ENCODE assay signal across 1 cellular context in the genomic region with DNA sequence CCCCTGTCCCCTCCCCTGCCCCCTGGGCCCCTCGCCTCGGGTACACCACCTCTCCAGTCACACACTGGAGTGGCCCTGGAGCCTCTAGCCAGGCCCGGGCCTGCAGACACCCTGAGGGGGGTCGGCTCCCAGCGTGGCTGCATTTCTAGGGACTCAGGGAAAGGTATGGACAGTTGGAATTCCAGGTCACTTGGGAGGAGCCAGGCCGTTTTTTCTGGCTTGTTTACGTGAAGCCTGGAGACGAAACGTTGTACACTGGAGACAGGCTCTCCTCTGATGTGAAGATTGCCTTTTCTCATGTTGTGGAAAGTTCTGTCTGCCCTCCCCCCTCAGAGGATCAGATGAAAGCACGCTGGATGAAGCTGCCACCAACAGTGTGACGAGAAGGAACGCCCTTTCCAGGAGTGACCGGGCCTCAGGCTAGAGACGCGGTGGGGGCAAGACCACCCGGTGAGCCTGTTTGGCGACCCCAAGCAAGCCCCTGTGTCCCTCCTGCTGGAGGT.
TF ChIP-seq lines count a peak whose summit lies in the region.

No MANE protein-coding gene starts in this region.

TF ChIP-seq in H1, 55 proteins besides CTCF, POLR2A, EP300 and RAD21:
- TF ChIP-seq YY1 (IDR thresholded peaks at IDR 0.05; ENCODE audit: low read depth, low read length) = no peak
- TF ChIP-seq, protein P1, sequence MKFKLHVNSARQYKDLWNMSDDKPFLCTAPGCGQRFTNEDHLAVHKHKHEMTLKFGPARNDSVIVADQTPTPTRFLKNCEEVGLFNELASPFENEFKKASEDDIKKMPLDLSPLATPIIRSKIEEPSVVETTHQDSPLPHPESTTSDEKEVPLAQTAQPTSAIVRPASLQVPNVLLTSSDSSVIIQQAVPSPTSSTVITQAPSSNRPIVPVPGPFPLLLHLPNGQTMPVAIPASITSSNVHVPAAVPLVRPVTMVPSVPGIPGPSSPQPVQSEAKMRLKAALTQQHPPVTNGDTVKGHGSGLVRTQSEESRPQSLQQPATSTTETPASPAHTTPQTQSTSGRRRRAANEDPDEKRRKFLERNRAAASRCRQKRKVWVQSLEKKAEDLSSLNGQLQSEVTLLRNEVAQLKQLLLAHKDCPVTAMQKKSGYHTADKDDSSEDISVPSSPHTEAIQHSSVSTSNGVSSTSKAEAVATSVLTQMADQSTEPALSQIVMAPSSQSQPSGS (IDR thresholded peaks at IDR 0.05; ENCODE audit: low read length) = no peak
- no peak for TF ChIP-seq POU5F1 (IDR thresholded peaks at IDR 0.05; ENCODE audit: low read depth, low read length)
- TF ChIP-seq BRCA1 (IDR thresholded peaks at IDR 0.05; ENCODE audit: low read depth, low read length) = no peak
- TF ChIP-seq SP4 (IDR thresholded peaks at IDR 0.05; ENCODE audit: low read length) = no peak
- no peak for TF ChIP-seq JUN (IDR thresholded peaks at IDR 0.05; ENCODE audit: low read depth, low read length)
- TF ChIP-seq JUND (IDR thresholded peaks at IDR 0.05; ENCODE audit: low read length) = no peak
- no peak for TF ChIP-seq GABPA (IDR thresholded peaks at IDR 0.05; ENCODE audit: borderline replicate concordance, insufficient read depth, low read length)
- TF ChIP-seq CTBP2 (IDR thresholded peaks at IDR 0.05; ENCODE audit: borderline replicate concordance, insufficient read depth, insufficient read length, low read length) = no peak
- no peak for TF ChIP-seq KDM1A (IDR thresholded peaks at IDR 0.05; ENCODE audit: borderline replicate concordance, low read length)
- TF ChIP-seq SIN3A (conservative IDR thresholded peaks at IDR 0.05 in 1 of 2, IDR thresholded peaks at IDR 0.05 in 1 of 2; ENCODE audit: low read depth in 1 of 2, low read length in 2 of 2) = no peak
- no peak for TF ChIP-seq GTF2F1 (IDR thresholded peaks at IDR 0.05; ENCODE audit: borderline replicate concordance, low read depth, low read length)
- no peak for TF ChIP-seq CHD2 (IDR thresholded peaks at IDR 0.05; ENCODE audit: low read length)
- TF ChIP-seq RFX5 (IDR thresholded peaks at IDR 0.05; ENCODE audit: borderline replicate concordance, low read depth, low read length) = no peak
- TF ChIP-seq KDM5A (IDR thresholded peaks at IDR 0.05; ENCODE audit: low read length) = no peak
- no peak for TF ChIP-seq TEAD4 (IDR thresholded peaks at IDR 0.05; ENCODE audit: low read depth, low read length)
- TF ChIP-seq TAF1 (IDR thresholded peaks at IDR 0.05; ENCODE audit: low read depth, low read length) = no peak
